1 cellular context compared by ENCODE assay signal in genomic region chr1:3669971-3670431, GRCh38.
TF ChIP-seq lines count a peak whose summit lies in the region.

No MANE protein-coding gene starts in this region.

TF ChIP-seq in GM12878, 131 proteins besides CTCF, POLR2A, EP300 and RAD21:
- no peak for TF ChIP-seq TARDBP (IDR thresholded peaks at IDR 0.05; ENCODE audit: borderline replicate concordance)
- TF ChIP-seq NFIC (IDR thresholded peaks at IDR 0.05; ENCODE audit: low read depth, low read length), result no peak
- no peak for TF ChIP-seq RFX5 (IDR thresholded peaks at IDR 0.05; ENCODE audit: low read depth, low read length)
- peak; percentile 21 for TF ChIP-seq BCL3 (IDR thresholded peaks at IDR 0.05; ENCODE audit: borderline replicate concordance, insufficient read depth, low read depth, low read length, poor library complexity, severe bottlenecking)
- no peak for TF ChIP-seq ZBTB40 (IDR thresholded peaks at IDR 0.05; ENCODE audit: borderline replicate concordance)
- TF ChIP-seq CBFB (IDR thresholded peaks at IDR 0.05; ENCODE audit: low read depth), result no peak
TF ChIP-seq in GM12878: peak in this region for 1.
